Comparison of ENCODE assay signal across 14 cellular contexts in genomic region chr3:173183022-173183421, GRCh38. TPM values are rescaled to one million over a fixed set of nuclear protein-coding genes. Genes with fewer than 3 reads are reported as not detected.
"Had no signal": no experiment of that assay in that cellular context is flagged by ENCODE, and none has a peak within 500 bp of the region (broad histone marks: within the 10 kb centered on the region; RNA-seq: fewer than 3 reads in every experiment).

No MANE protein-coding gene starts in this region.

RNA-seq across cellular contexts. Expression of gene SPATA16, which starts 42.0 kb away (rescaled TPM):
- total RNA-seq: activated B cell treated with CpG ODN at 0.5 μM for 24 hours; activated CD4-positive, alpha-beta memory T cell treated with anti-CD3 and anti-CD28 coated beads for 36 hours; activated CD4-positive, alpha-beta memory T cell treated with anti-CD3 and anti-CD28 coated beads, Interleukin-2, amount 10 ng/mL, durations not matched to agents 7 days and 5 days; activated CD4-positive, alpha-beta T cell treated with anti-CD3 and anti-CD28 coated beads for 36 hours; activated CD4-positive, alpha-beta T cell treated with anti-CD3 and anti-CD28 coated beads, Interleukin-2, amount 10 ng/mL, durations not matched to agents 24 days and 14 days; activated CD4-positive, alpha-beta T cell treated with anti-CD3 and anti-CD28 coated beads, Interleukin-2, amount 10 ng/mL, durations not matched to agents 7 days and 5 days; activated CD8-positive, alpha-beta memory T cell treated with anti-CD3 and anti-CD28 coated beads for 36 hours; activated CD8-positive, alpha-beta memory T cell treated with anti-CD3 and anti-CD28 coated beads, Interleukin-2, amount 10 ng/mL, durations not matched to agents 7 days and 5 days; activated CD8-positive, alpha-beta T cell treated with anti-CD3 and anti-CD28 coated beads for 36 hours; activated CD8-positive, alpha-beta T cell treated with anti-CD3 and anti-CD28 coated beads, Interleukin-2, amount 10 ng/mL, durations not matched to agents 7 days and 5 days; T-cell; T-helper 1 cell treated with Interleukin-12 subunit alpha and Interleukin-12 subunit beta and Interleukin-4 antibody, amounts not matched to agents 30 ng/mL and 1 ng/mL, for 36 hours; T-helper 17 cell; T-helper 2 cell treated with Interferon-gamma antibody and Interleukin-4, amounts not matched to agents 100 ng/mL and 5 ng/mL, for 36 hours had no signal
